ENCODE assay signal across 1 cellular context in the genomic region with DNA sequence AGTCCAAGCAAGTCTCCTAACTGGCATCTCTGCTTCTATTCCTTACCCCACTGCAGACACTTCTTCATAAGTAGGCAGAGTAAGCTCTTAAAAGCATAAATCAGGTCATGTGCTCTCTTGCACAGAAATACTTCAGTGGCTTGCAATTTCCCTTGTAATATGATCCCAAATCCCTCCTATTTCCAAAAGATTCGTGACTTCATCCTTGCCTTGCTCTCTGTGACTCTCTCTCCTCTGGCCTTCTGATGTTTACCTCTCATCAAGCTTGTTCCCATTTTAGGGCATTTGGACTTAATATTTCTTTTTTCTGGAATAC.
TF ChIP-seq lines count a peak whose summit lies in the region.

No MANE protein-coding gene starts in this region.

TF ChIP-seq in IMR-90, 13 proteins besides CTCF, POLR2A, EP300 and RAD21:
- TF ChIP-seq FOS (IDR thresholded peaks at IDR 0.05; ENCODE audit: low read depth, low read length) (peak; percentile 13; the same call in 1 of the 2 replicates), MAZ (IDR thresholded peaks at IDR 0.05; ENCODE audit: borderline replicate concordance, low read depth, low read length) (no peak), RCOR1 (IDR thresholded peaks at IDR 0.05; ENCODE audit: insufficient replicate concordance, low read length) (no peak), BHLHE40 (IDR thresholded peaks at IDR 0.05; ENCODE audit: low read depth, low read length) (peak; percentile 74; the same call in 1 of the 2 replicates), SMC3 (IDR thresholded peaks at IDR 0.05; ENCODE audit: low read depth, low read length) (no peak), CHD1 (IDR thresholded peaks at IDR 0.05; ENCODE audit: low read depth, low read length) (no peak), CEBPB (IDR thresholded peaks at IDR 0.05; ENCODE audit: low read depth, low read length) (peak; percentile 68), MXI1 (IDR thresholded peaks at IDR 0.05; ENCODE audit: borderline replicate concordance, low read depth, low read length) (no peak)
- TF ChIP-seq, protein P1, sequence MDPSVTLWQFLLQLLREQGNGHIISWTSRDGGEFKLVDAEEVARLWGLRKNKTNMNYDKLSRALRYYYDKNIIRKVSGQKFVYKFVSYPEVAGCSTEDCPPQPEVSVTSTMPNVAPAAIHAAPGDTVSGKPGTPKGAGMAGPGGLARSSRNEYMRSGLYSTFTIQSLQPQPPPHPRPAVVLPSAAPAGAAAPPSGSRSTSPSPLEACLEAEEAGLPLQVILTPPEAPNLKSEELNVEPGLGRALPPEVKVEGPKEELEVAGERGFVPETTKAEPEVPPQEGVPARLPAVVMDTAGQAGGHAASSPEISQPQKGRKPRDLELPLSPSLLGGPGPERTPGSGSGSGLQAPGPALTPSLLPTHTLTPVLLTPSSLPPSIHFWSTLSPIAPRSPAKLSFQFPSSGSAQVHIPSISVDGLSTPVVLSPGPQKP (IDR thresholded peaks at IDR 0.05; ENCODE audit: borderline replicate concordance, low read depth, low read length), result no peak
- TF ChIP-seq, protein P2, sequence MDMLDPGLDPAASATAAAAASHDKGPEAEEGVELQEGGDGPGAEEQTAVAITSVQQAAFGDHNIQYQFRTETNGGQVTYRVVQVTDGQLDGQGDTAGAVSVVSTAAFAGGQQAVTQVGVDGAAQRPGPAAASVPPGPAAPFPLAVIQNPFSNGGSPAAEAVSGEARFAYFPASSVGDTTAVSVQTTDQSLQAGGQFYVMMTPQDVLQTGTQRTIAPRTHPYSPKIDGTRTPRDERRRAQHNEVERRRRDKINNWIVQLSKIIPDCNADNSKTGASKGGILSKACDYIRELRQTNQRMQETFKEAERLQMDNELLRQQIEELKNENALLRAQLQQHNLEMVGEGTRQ (IDR thresholded peaks at IDR 0.05; ENCODE audit: low read depth, low read length), result peak; percentile 80
TF ChIP-seq in IMR-90: peak in this region for 4.
